ENCODE assay signal across 29 cellular contexts in genomic region chr9:107850653-107851052, GRCh38.
"Had no signal": no experiment of that assay in that cellular context is flagged by ENCODE, and none has a peak within 500 bp of the region (broad histone marks: within the 10 kb centered on the region; RNA-seq: fewer than 3 reads in every experiment).

No MANE protein-coding gene starts in this region.

- H3K9ac ChIP-seq: parathyroid adenoma had no signal

- H3K27ac ChIP-seq: ovary, parathyroid adenoma, psoas muscle, right lobe of liver, sigmoid colon, suprapubic skin, testis, tibial artery, transverse colon, upper lobe of right lung, uterus had no signal

- DNase-seq: naive B cell; naive thymus-derived CD8-positive, alpha-beta T cell; occipital lobe; ovary; posterior cingulate gyrus; psoas muscle; right cardiac atrium; right lobe of liver; sigmoid colon; small intestine; stimulated activated CD4-positive, alpha-beta T cell treated with anti-CD3 and anti-CD28 coated beads, Interleukin-15, amount 100 ng/mL, for 24 hours; stimulated activated CD4-positive, alpha-beta T cell treated with anti-CD3 and anti-CD28 coated beads, Interleukin-2, amount 100 ng/mL, for 24 hours; stimulated activated CD4-positive, alpha-beta T cell treated with anti-CD3 and anti-CD28 coated beads, Interleukin-2, amount 100 ng/mL, for 48 hours; stimulated activated CD4-positive, alpha-beta T cell treated with anti-CD3 and anti-CD28 coated beads, Interleukin-4, amount 100 ng/mL, for 24 hours; stimulated activated naive B cell treated with anti-CD40 and anti-IgM and Interleukin-4, amounts not matched to agents 10 μg/mL and 1 μg/mL and 100 μg/mL, for 72 hours; stimulated activated naive CD4-positive, alpha-beta T cell treated with Interleukin-2 at 50 U/mL for 16 hours; stimulated activated naive CD8-positive, alpha-beta T cell treated with anti-CD3 and anti-CD28 coated beads, Interleukin-15, amount 100 ng/mL, for 72 hours; substantia nigra; testis; tibial artery; transverse colon; upper lobe of right lung; uterus had no signal

- ATAC-seq: naive thymus-derived CD8-positive, alpha-beta T cell; natural killer cell treated with Interleukin-12 subunit alpha and Interleukin-12 subunit beta and Interleukin-15 and Interleukin-18, amount 100 ng/mL, for 72 hours; psoas muscle; right cardiac atrium; right lobe of liver; stimulated activated effector memory CD8-positive, alpha-beta T cell treated with anti-CD3 and anti-CD28 coated beads, Interleukin-12 subunit alpha, Interleukin-12 subunit beta, amount 100 ng/mL, for 72 hours; stimulated activated naive B cell treated with anti-CD40 and anti-IgM and Interleukin-4, amounts not matched to agents 10 μg/mL and 1 μg/mL and 100 μg/mL, for 72 hours; stimulated activated naive CD8-positive, alpha-beta T cell treated with anti-CD3 and anti-CD28 coated beads, Interleukin-15, amount 100 ng/mL, for 72 hours; upper lobe of right lung had no signal

- H3K79me2 ChIP-seq: parathyroid adenoma had no signal

- H2AFZ ChIP-seq: parathyroid adenoma had no signal

- H3K4me1 ChIP-seq: parathyroid adenoma, psoas muscle, testis, uterus had no signal

- H3K36me3 Mint-ChIP-seq: naive B cell; natural killer cell treated with Interleukin-12 subunit alpha and Interleukin-12 subunit beta and Interleukin-15 and Interleukin-18, amount 100 ng/mL, for 72 hours; stimulated activated effector memory CD8-positive, alpha-beta T cell treated with anti-CD3 and anti-CD28 coated beads, Interleukin-12 subunit alpha, Interleukin-12 subunit beta, amount 100 ng/mL, for 72 hours; type B pancreatic cell had no signal

- H3K27ac Mint-ChIP-seq: naive thymus-derived CD8-positive, alpha-beta T cell; natural killer cell treated with Interleukin-12 subunit alpha and Interleukin-12 subunit beta and Interleukin-15 and Interleukin-18, amount 100 ng/mL, for 72 hours; progenitor cell of endocrine pancreas; stimulated activated effector memory CD8-positive, alpha-beta T cell treated with anti-CD3 and anti-CD28 coated beads, Interleukin-12 subunit alpha, Interleukin-12 subunit beta, amount 100 ng/mL, for 72 hours; stimulated activated naive B cell treated with anti-CD40 and anti-IgM and Interleukin-4, amounts not matched to agents 10 μg/mL and 1 μg/mL and 100 μg/mL, for 72 hours; stimulated activated naive CD8-positive, alpha-beta T cell treated with anti-CD3 and anti-CD28 coated beads, Interleukin-15, amount 100 ng/mL, for 72 hours; type B pancreatic cell had no signal

- H3K4me1 Mint-ChIP-seq: stimulated activated effector memory CD8-positive, alpha-beta T cell treated with anti-CD3 and anti-CD28 coated beads, Interleukin-12 subunit alpha, Interleukin-12 subunit beta, amount 100 ng/mL, for 72 hours; stimulated activated naive CD8-positive, alpha-beta T cell treated with anti-CD3 and anti-CD28 coated beads, Interleukin-15, amount 100 ng/mL, for 72 hours had no signal

- H3K4me3 ChIP-seq: ovary, psoas muscle, right lobe of liver, sigmoid colon, suprapubic skin, testis, tibial artery, transverse colon, upper lobe of right lung, uterus had no signal

- H3K9me3 ChIP-seq: ovary, right lobe of liver, suprapubic skin, testis had no signal

- H3K36me3 ChIP-seq: ovary, right lobe of liver, sigmoid colon, suprapubic skin, tibial artery, transverse colon, upper lobe of right lung, uterus had no signal

- H3K4me3 Mint-ChIP-seq: naive thymus-derived CD8-positive, alpha-beta T cell; natural killer cell treated with Interleukin-12 subunit alpha and Interleukin-12 subunit beta and Interleukin-15 and Interleukin-18, amount 100 ng/mL, for 72 hours; stimulated activated effector memory CD8-positive, alpha-beta T cell treated with anti-CD3 and anti-CD28 coated beads, Interleukin-12 subunit alpha, Interleukin-12 subunit beta, amount 100 ng/mL, for 72 hours; stimulated activated naive B cell treated with anti-CD40 and anti-IgM and Interleukin-4, amounts not matched to agents 10 μg/mL and 1 μg/mL and 100 μg/mL, for 72 hours; stimulated activated naive CD8-positive, alpha-beta T cell treated with anti-CD3 and anti-CD28 coated beads, Interleukin-15, amount 100 ng/mL, for 72 hours; type B pancreatic cell had no signal

- H3K27me3 ChIP-seq: ovary, right lobe of liver, sigmoid colon, suprapubic skin, testis, tibial artery, transverse colon, upper lobe of right lung, uterus had no signal

- H3K27me3 Mint-ChIP-seq: natural killer cell treated with Interleukin-12 subunit alpha and Interleukin-12 subunit beta and Interleukin-15 and Interleukin-18, amount 100 ng/mL, for 72 hours; stimulated activated naive CD8-positive, alpha-beta T cell treated with anti-CD3 and anti-CD28 coated beads, Interleukin-15, amount 100 ng/mL, for 72 hours had no signal

- H3K9me3 Mint-ChIP-seq: type B pancreatic cell had no signal
